21 cellular contexts compared by ENCODE assay signal in genomic region chr14:20174205-20174604, GRCh38. TPM values are rescaled to one million over a fixed set of nuclear protein-coding genes. Genes with fewer than 3 reads are reported as not detected.
"Had no signal": no experiment of that assay in that cellular context is flagged by ENCODE, and none has a peak within 500 bp of the region (broad histone marks: within the 10 kb centered on the region; RNA-seq: fewer than 3 reads in every experiment).

No MANE protein-coding gene starts in this region.

RNA-seq across cellular contexts. Expression of gene OR11G2, which starts 16.5 kb away (rescaled TPM):
- total RNA-seq: activated naive CD4-positive, alpha-beta T cell treated with anti-CD3 and anti-CD28 coated beads for 36 hours; activated naive CD4-positive, alpha-beta T cell treated with anti-CD3 and anti-CD28 coated beads, Interleukin-2, amount 50 U/mL, for 72 hours; activated naive CD8-positive, alpha-beta T cell treated with anti-CD3 and anti-CD28 coated beads for 36 hours; activated naive CD8-positive, alpha-beta T cell treated with anti-CD3 and anti-CD28 coated beads, Interleukin-2, amount 10 ng/mL, durations not matched to agents 7 days and 5 days; activated T-cell treated with anti-CD3 and anti-CD28 coated beads, Interleukin-2, amount 50 U/mL, for 4 hours; activated T-cell treated with anti-CD3 and anti-CD28 coated beads, Interleukin-2, amount 50 U/mL, for 72 hours; activated T-helper 1 cell treated with anti-CD3 and anti-CD28 coated beads, Interleukin-12 subunit alpha, Interleukin-12 subunit beta, Interleukin-2, Interleukin-4 antibody, amounts not matched to agents 30 ng/mL and 10 ng/mL and 1 ng/mL, durations not matched to agents 14 hours and 24 hours and 36 hours; activated T-helper 17 cell treated with anti-CD3 and anti-CD28 coated beads, Interleukin-2, amount 50 U/mL, for 72 hours; activated T-helper 2 cell treated with anti-CD3 and anti-CD28 coated beads, Interferon-gamma antibody, Interleukin-2, Interleukin-4, amounts not matched to agents 10 μg/mL and 5 μg/mL and 100 μg/mL, durations not matched to agents 14 hours and 24 hours and 36 hours; adrenal gland; aorta; ascending aorta; astrocyte; body of pancreas; breast epithelium; bronchial epithelial cell; cardiac muscle cell; cardiac septum; cerebellum; chondrocyte had no signal
- polyA plus RNA-seq: adipose tissue, adrenal gland, aorta, cardiac muscle cell had no signal

RNA-seq across cellular contexts. Expression of gene OR4N5, which starts 35.6 kb away (rescaled TPM):
- total RNA-seq: activated naive CD4-positive, alpha-beta T cell treated with anti-CD3 and anti-CD28 coated beads for 36 hours; activated naive CD4-positive, alpha-beta T cell treated with anti-CD3 and anti-CD28 coated beads, Interleukin-2, amount 50 U/mL, for 72 hours; activated naive CD8-positive, alpha-beta T cell treated with anti-CD3 and anti-CD28 coated beads for 36 hours; activated naive CD8-positive, alpha-beta T cell treated with anti-CD3 and anti-CD28 coated beads, Interleukin-2, amount 10 ng/mL, durations not matched to agents 7 days and 5 days; activated T-cell treated with anti-CD3 and anti-CD28 coated beads, Interleukin-2, amount 50 U/mL, for 4 hours; activated T-cell treated with anti-CD3 and anti-CD28 coated beads, Interleukin-2, amount 50 U/mL, for 72 hours; activated T-helper 1 cell treated with anti-CD3 and anti-CD28 coated beads, Interleukin-12 subunit alpha, Interleukin-12 subunit beta, Interleukin-2, Interleukin-4 antibody, amounts not matched to agents 30 ng/mL and 10 ng/mL and 1 ng/mL, durations not matched to agents 14 hours and 24 hours and 36 hours; activated T-helper 17 cell treated with anti-CD3 and anti-CD28 coated beads, Interleukin-2, amount 50 U/mL, for 72 hours; activated T-helper 2 cell treated with anti-CD3 and anti-CD28 coated beads, Interferon-gamma antibody, Interleukin-2, Interleukin-4, amounts not matched to agents 10 μg/mL and 5 μg/mL and 100 μg/mL, durations not matched to agents 14 hours and 24 hours and 36 hours; adrenal gland; aorta; ascending aorta; astrocyte; body of pancreas; breast epithelium; bronchial epithelial cell; cardiac muscle cell; cardiac septum; cerebellum; chondrocyte had no signal
- polyA plus RNA-seq: adipose tissue, adrenal gland, aorta, cardiac muscle cell had no signal

RNA-seq across cellular contexts. Expression of gene OR11H6, which starts 49.3 kb away (rescaled TPM):
- total RNA-seq: activated naive CD4-positive, alpha-beta T cell treated with anti-CD3 and anti-CD28 coated beads for 36 hours; activated naive CD4-positive, alpha-beta T cell treated with anti-CD3 and anti-CD28 coated beads, Interleukin-2, amount 50 U/mL, for 72 hours; activated naive CD8-positive, alpha-beta T cell treated with anti-CD3 and anti-CD28 coated beads for 36 hours; activated naive CD8-positive, alpha-beta T cell treated with anti-CD3 and anti-CD28 coated beads, Interleukin-2, amount 10 ng/mL, durations not matched to agents 7 days and 5 days; activated T-cell treated with anti-CD3 and anti-CD28 coated beads, Interleukin-2, amount 50 U/mL, for 4 hours; activated T-cell treated with anti-CD3 and anti-CD28 coated beads, Interleukin-2, amount 50 U/mL, for 72 hours; activated T-helper 1 cell treated with anti-CD3 and anti-CD28 coated beads, Interleukin-12 subunit alpha, Interleukin-12 subunit beta, Interleukin-2, Interleukin-4 antibody, amounts not matched to agents 30 ng/mL and 10 ng/mL and 1 ng/mL, durations not matched to agents 14 hours and 24 hours and 36 hours; activated T-helper 17 cell treated with anti-CD3 and anti-CD28 coated beads, Interleukin-2, amount 50 U/mL, for 72 hours; activated T-helper 2 cell treated with anti-CD3 and anti-CD28 coated beads, Interferon-gamma antibody, Interleukin-2, Interleukin-4, amounts not matched to agents 10 μg/mL and 5 μg/mL and 100 μg/mL, durations not matched to agents 14 hours and 24 hours and 36 hours; adrenal gland; aorta; ascending aorta; astrocyte; body of pancreas; breast epithelium; bronchial epithelial cell; cardiac muscle cell; cardiac septum; cerebellum; chondrocyte had no signal
- polyA plus RNA-seq: adipose tissue, adrenal gland, aorta, cardiac muscle cell had no signal

RNA-seq across cellular contexts. Expression of gene OR11H7, which starts 54.6 kb away (rescaled TPM):
- total RNA-seq: activated naive CD4-positive, alpha-beta T cell treated with anti-CD3 and anti-CD28 coated beads for 36 hours; activated naive CD4-positive, alpha-beta T cell treated with anti-CD3 and anti-CD28 coated beads, Interleukin-2, amount 50 U/mL, for 72 hours; activated naive CD8-positive, alpha-beta T cell treated with anti-CD3 and anti-CD28 coated beads for 36 hours; activated naive CD8-positive, alpha-beta T cell treated with anti-CD3 and anti-CD28 coated beads, Interleukin-2, amount 10 ng/mL, durations not matched to agents 7 days and 5 days; activated T-cell treated with anti-CD3 and anti-CD28 coated beads, Interleukin-2, amount 50 U/mL, for 4 hours; activated T-cell treated with anti-CD3 and anti-CD28 coated beads, Interleukin-2, amount 50 U/mL, for 72 hours; activated T-helper 1 cell treated with anti-CD3 and anti-CD28 coated beads, Interleukin-12 subunit alpha, Interleukin-12 subunit beta, Interleukin-2, Interleukin-4 antibody, amounts not matched to agents 30 ng/mL and 10 ng/mL and 1 ng/mL, durations not matched to agents 14 hours and 24 hours and 36 hours; activated T-helper 17 cell treated with anti-CD3 and anti-CD28 coated beads, Interleukin-2, amount 50 U/mL, for 72 hours; activated T-helper 2 cell treated with anti-CD3 and anti-CD28 coated beads, Interferon-gamma antibody, Interleukin-2, Interleukin-4, amounts not matched to agents 10 μg/mL and 5 μg/mL and 100 μg/mL, durations not matched to agents 14 hours and 24 hours and 36 hours; adrenal gland; aorta; ascending aorta; astrocyte; body of pancreas; breast epithelium; bronchial epithelial cell; cardiac muscle cell; cardiac septum; cerebellum; chondrocyte had no signal
- polyA plus RNA-seq: adipose tissue, adrenal gland, aorta, cardiac muscle cell had no signal
